ENCODE assay signal across 20 cellular contexts in the genomic region with DNA sequence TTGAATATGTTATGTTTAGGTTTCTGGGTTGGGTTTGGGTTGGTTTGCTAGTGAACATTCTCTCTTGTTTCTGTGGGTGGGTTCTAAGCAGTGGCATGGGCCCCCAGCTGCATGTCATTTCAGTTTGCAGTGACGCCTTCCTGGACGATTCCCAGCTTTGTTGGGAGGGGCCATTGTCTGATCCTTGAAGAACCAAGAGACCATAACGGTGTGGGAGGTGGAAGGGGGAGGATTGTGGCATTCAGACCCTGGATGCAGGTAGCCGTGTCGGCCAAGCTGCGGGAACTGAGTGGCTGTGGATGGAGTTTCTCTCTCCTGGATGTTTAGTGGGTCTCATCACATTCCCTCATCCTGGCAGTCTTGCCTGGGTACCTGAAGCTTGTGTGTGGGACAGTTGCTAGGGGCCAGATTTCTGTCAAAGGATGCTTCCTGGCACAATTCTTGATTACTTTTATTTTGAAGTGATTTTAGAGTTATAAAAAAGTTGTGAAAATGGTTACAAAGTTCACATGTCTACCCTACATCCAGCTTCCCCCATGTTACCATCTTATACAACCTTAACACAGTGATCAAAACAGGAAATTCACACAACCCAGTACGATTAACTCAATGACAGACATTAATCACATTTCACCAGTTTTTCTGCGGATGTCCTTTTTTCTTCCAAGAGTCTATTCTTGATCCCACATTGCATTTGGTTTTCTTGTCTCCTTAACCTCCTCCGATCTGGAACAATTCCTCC.
DNase-seq lines count a peak whose midpoint lies in the region; ATAC-seq, FAIRE-seq and TF ChIP-seq lines count a peak whose summit lies in the region.
"Had no signal": no experiment of that assay in that cellular context is flagged by ENCODE, and none has a peak within 500 bp of the region (broad histone marks: within the 10 kb centered on the region; RNA-seq: fewer than 3 reads in every experiment).

No MANE protein-coding gene starts in this region.

- H3K4me3 Mint-ChIP-seq in stimulated activated memory B cell treated with anti-CD40 and anti-IgM and Interleukin-4, amounts not matched to agents 10 μg/mL and 1 μg/mL and 100 μg/mL, for 72 hours = no peak overlapping the region

- no peak for DNase-seq in GM19239 (ENCODE audit: insufficient read length, low spot score)
- no peak for DNase-seq in PC-3
- DNase-seq in kidney = peak; percentile 30
- DNase-seq in NCI-H510A (lab: John Stamatoyannopoulos, UW) = no peak
- no peak for DNase-seq in upper lobe of right lung
- DNase-seq in NCI-H526 treated with DMSO at 0.1 percent for 48 hours (lab: John Stamatoyannopoulos, UW) = no peak
- DNase-seq in SIG-M5 (lab: John Stamatoyannopoulos, UW) = no peak
- DNase-seq: DMS53, MM.1S, NCI-H1105 treated with DMSO at 0.1 percent for 48 hours, NCI-H187, NCI-H446, NCI-H774, SHP77 had no signal

- peak overlapping the region; percentile 52 for H3K27ac ChIP-seq in PC-3 (ENCODE audit: low read length)
- no peak overlapping the region for H3K27ac ChIP-seq in kidney (ENCODE audit: low read depth in 2 of 2, low read length in 2 of 2)
- H3K27ac ChIP-seq in upper lobe of right lung = no peak overlapping the region
- H3K27ac ChIP-seq: BLaER1 treated with 17β-estradiol and CSF1 and Interleukin-3, amounts not matched to agents 10 nM and 100 nM had no signal

- H3K79me2 ChIP-seq in PC-3 (ENCODE audit: low read length) = peaks cover 31% of the 10 kb centered on the region; the same call in 1 of the 2 replicates

- H3K9me3 ChIP-seq in PC-3 (ENCODE audit: low read length) (no peaks in the 10 kb centered on the region), kidney (ENCODE audit: control insufficient read depth in 1 of 2, low read length in 2 of 2) (no peaks in the 10 kb centered on the region), upper lobe of right lung (no peaks in the 10 kb centered on the region)

- intact Hi-C loops in PC-3 (cut with micrococcal nuclease) = no loop called here
- intact Hi-C loops in kidney (cut with DNase I) = no loop called here
- intact Hi-C loops in upper lobe of right lung (cut with DNase I) = no loop called here

- H3K4me1 Mint-ChIP-seq in stimulated activated memory B cell treated with anti-CD40 and anti-IgM and Interleukin-4, amounts not matched to agents 10 μg/mL and 1 μg/mL and 100 μg/mL, for 72 hours = peaks cover 82% of the 10 kb centered on the region

- H4K20me1 ChIP-seq in PC-3 (ENCODE audit: low read length) = no peaks in the 10 kb centered on the region

- no peaks in the 10 kb centered on the region for H3K9me2 ChIP-seq in PC-3 (replicated peaks; ENCODE audit: low read length)

- H3K27ac Mint-ChIP-seq in stimulated activated memory B cell treated with anti-CD40 and anti-IgM and Interleukin-4, amounts not matched to agents 10 μg/mL and 1 μg/mL and 100 μg/mL, for 72 hours = peak overlapping the region; percentile 87

- no peaks in the 10 kb centered on the region for H3K4me1 ChIP-seq in PC-3 (ENCODE audit: insufficient read depth, low read length)
- H3K4me1 ChIP-seq in kidney (ENCODE audit: control insufficient read depth in 1 of 2, insufficient read depth in 1 of 2, low read depth in 1 of 2, low read length in 2 of 2) = peaks cover 6 to 7% of the 10 kb centered on the region in 2 donors
- peaks cover 22% of the 10 kb centered on the region for H3K4me1 ChIP-seq in upper lobe of right lung

- H3K36me3 Mint-ChIP-seq in stimulated activated memory B cell treated with anti-CD40 and anti-IgM and Interleukin-4, amounts not matched to agents 10 μg/mL and 1 μg/mL and 100 μg/mL, for 72 hours = peaks cover 40% of the 10 kb centered on the region

- POLR2A ChIA-PET in PC-3 (lab: Charles Lee; ENCODE audit: unreplicated experiment) = no interaction called here

- ATAC-seq in PC-3 (no peak), upper lobe of right lung (no peak)
- no peak for ATAC-seq in stimulated activated memory B cell treated with anti-CD40 and anti-IgM and Interleukin-4, amounts not matched to agents 10 μg/mL and 1 μg/mL and 100 μg/mL, for 72 hours
- ATAC-seq: GM12878 had no signal

- TSS peak; percentile 18 for BruUV-seq in PC-3 (replicated peaks; lab: Mats Ljungman, UMichigan)

- TF ChIP-seq CTCF in PC-3 (conservative IDR thresholded peaks at IDR 0.05; ENCODE audit: low read depth, low read length) = no peak
- no peak for TF ChIP-seq CTCF in kidney (IDR thresholded peaks at IDR 0.05; ENCODE audit: borderline replicate concordance, extremely low read depth, insufficient read depth)
- TF ChIP-seq CTCF in upper lobe of right lung (IDR thresholded peaks at IDR 0.05) = no peak

- no peaks in the 10 kb centered on the region for H3F3A ChIP-seq in PC-3 (ENCODE audit: low read length, unreplicated experiment)

- H3K4me2 ChIP-seq in PC-3 (ENCODE audit: low read length) = no peak overlapping the region

- FAIRE-seq in GM19239 (lab: Jason Lieb, UNC) (peak; percentile 39), kidney (lab: Jason Lieb, UNC) (no peak)
- FAIRE-seq: GM12878, GM18507, H1, RCC 7860 had no signal

- no peak overlapping the region; the same call in 1 of the 2 replicates for H3K9ac ChIP-seq in PC-3 (ENCODE audit: low read length)
- no peak overlapping the region for H3K9ac ChIP-seq in kidney (ENCODE audit: low read length in 2 of 2)
- H3K9ac ChIP-seq: BLaER1 treated with 17β-estradiol and CSF1 and Interleukin-3, amounts not matched to agents 10 nM and 100 nM had no signal

- H3K27me3 Mint-ChIP-seq in stimulated activated memory B cell treated with anti-CD40 and anti-IgM and Interleukin-4, amounts not matched to agents 10 μg/mL and 1 μg/mL and 100 μg/mL, for 72 hours = no peaks in the 10 kb centered on the region

- H3K4me3 ChIP-seq in PC-3 (ENCODE audit: low read length) (no peak overlapping the region), kidney (ENCODE audit: low read length in 2 of 2) (no peak overlapping the region), upper lobe of right lung (no peak overlapping the region)
- H3K4me3 ChIP-seq: BLaER1 treated with 17β-estradiol and CSF1 and Interleukin-3, amounts not matched to agents 10 nM and 100 nM; GM12878 had no signal

- H3K27me3 ChIP-seq in PC-3 (ENCODE audit: low read length) = no peaks in the 10 kb centered on the region
- H3K27me3 ChIP-seq in upper lobe of right lung = no peaks in the 10 kb centered on the region
- H3K27me3 ChIP-seq: BLaER1 treated with 17β-estradiol and CSF1 and Interleukin-3, amounts not matched to agents 10 nM and 100 nM had no signal

- H3K36me3 ChIP-seq in PC-3 (ENCODE audit: low read depth, low read length) (no peaks in the 10 kb centered on the region), kidney (ENCODE audit: control insufficient read depth in 1 of 2, insufficient read depth in 2 of 2, low read length in 2 of 2) (no peaks in the 10 kb centered on the region), upper lobe of right lung (no peaks in the 10 kb centered on the region)

- no peak overlapping the region for H2AFZ ChIP-seq in PC-3 (ENCODE audit: low read length)

- H3K9me3 Mint-ChIP-seq in stimulated activated memory B cell treated with anti-CD40 and anti-IgM and Interleukin-4, amounts not matched to agents 10 μg/mL and 1 μg/mL and 100 μg/mL, for 72 hours = peaks cover 4% of the 10 kb centered on the region

- CTCF ChIA-PET in PC-3 (lab: Charles Lee) = no interaction called here
